21 cellular contexts compared by ENCODE assay signal in genomic region chr6:69846770-69847506, GRCh38. TPM values are rescaled to one million over a fixed set of nuclear protein-coding genes. Genes with fewer than 3 reads are reported as not detected.
DNase-seq lines count a peak whose midpoint lies in the region; ATAC-seq lines count a peak whose summit lies in the region.
"Had no signal": no experiment of that assay in that cellular context is flagged by ENCODE, and none has a peak within 500 bp of the region (broad histone marks: within the 10 kb centered on the region; RNA-seq: fewer than 3 reads in every experiment).

No MANE protein-coding gene starts in this region.

- H3K4ac ChIP-seq in mesenchymal stem cell (ENCODE audit: low read depth in 1 of 2, low read length in 2 of 2), result no peak overlapping the region

- H2BK15ac ChIP-seq in mesenchymal stem cell (ENCODE audit: low read depth, poor library complexity, severe bottlenecking), result no peak overlapping the region

- H2AFZ ChIP-seq in mesenchymal stem cell (ENCODE audit: low read depth, low read length), result no peak overlapping the region
- H2AFZ ChIP-seq: PC-9 had no signal

- no peak overlapping the region for H3K14ac ChIP-seq in mesenchymal stem cell (ENCODE audit: low read length in 2 of 2)

- no peak overlapping the region for H2AK5ac ChIP-seq in mesenchymal stem cell (ENCODE audit: low read length, severe bottlenecking)

- H3K4me1 ChIP-seq in mesenchymal stem cell (ENCODE audit: control insufficient read depth, insufficient read depth, low read depth, low read length), result no peaks in the 10 kb centered on the region
- H3K4me1 ChIP-seq: BE2C had no signal

- no peak overlapping the region for H2BK120ac ChIP-seq in mesenchymal stem cell (ENCODE audit: low read depth, low read length)

- ATAC-seq in left ventricle myocardium superior (peak; percentile 73), Right ventricle myocardium superior (ENCODE audit: poor library complexity) (no peak), HG03342 (IDR thresholded peaks at IDR 0.05; ENCODE audit: unreplicated experiment) (no peak), left cardiac atrium (no peak)
- ATAC-seq in activated CD4-positive, CD25-positive, alpha-beta regulatory T cell treated with anti-CD3 and anti-CD28 coated beads, Interleukin-2, amount 50 U/mL, for 24 hours, result no peak

- WGBS in mesenchymal stem cell, result 80% methylated on average over 3 of the region's 3 CpGs

- H4K8ac ChIP-seq in mesenchymal stem cell (ENCODE audit: low read length), result no peak overlapping the region

- H3K23ac ChIP-seq in mesenchymal stem cell (ENCODE audit: low read length in 2 of 2), result no peak overlapping the region

- no peaks in the 10 kb centered on the region for H3K27me3 ChIP-seq in mesenchymal stem cell (ENCODE audit: control insufficient read depth in 1 of 2, insufficient read depth in 1 of 2, low read length in 2 of 2)
- H3K27me3 ChIP-seq: BE2C, SJCRH30 had no signal

- peaks cover 3% of the 10 kb centered on the region for H3K9me3 ChIP-seq in mesenchymal stem cell (ENCODE audit: control insufficient read depth, low read length)
- H3K9me3 ChIP-seq: BE2C had no signal

- no peak overlapping the region for H3K27ac ChIP-seq in mesenchymal stem cell (ENCODE audit: low read length, poor library complexity, severe bottlenecking)
- H3K27ac ChIP-seq: PC-9, RWPE1, SJCRH30 had no signal

- H2BK5ac ChIP-seq in mesenchymal stem cell (ENCODE audit: low read depth, low read length, poor library complexity, severe bottlenecking), result no peak overlapping the region

- H3K18ac ChIP-seq in mesenchymal stem cell (ENCODE audit: low read depth in 1 of 2, low read length in 2 of 2), result no peak overlapping the region

- no peak overlapping the region for H2BK12ac ChIP-seq in mesenchymal stem cell (ENCODE audit: low read length in 2 of 2)

- no peaks in the 10 kb centered on the region for H3K79me1 ChIP-seq in mesenchymal stem cell (replicated peaks; ENCODE audit: low read length, poor library complexity, severe bottlenecking)

- H3K9ac ChIP-seq in mesenchymal stem cell (ENCODE audit: low read length), result no peak overlapping the region

- H4K91ac ChIP-seq in mesenchymal stem cell (ENCODE audit: low read length), result no peak overlapping the region

- intact Hi-C loops in left ventricle myocardium superior (cut with micrococcal nuclease) (no loop called here), Right ventricle myocardium superior (cut with DNase I) (no loop called here), left cardiac atrium (cut with DNase I) (no loop called here)

- H3K36me3 ChIP-seq in mesenchymal stem cell (ENCODE audit: control insufficient read depth in 1 of 2, insufficient read depth in 2 of 2, low read depth in 1 of 2, low read length in 2 of 2), result no peaks in the 10 kb centered on the region
- H3K36me3 ChIP-seq: BE2C, SJCRH30 had no signal

- H3K4me3 ChIP-seq in mesenchymal stem cell (ENCODE audit: insufficient read depth in 1 of 2, low read depth in 1 of 2, low read length in 2 of 2), result no peak overlapping the region
- H3K4me3 ChIP-seq: PC-9, SJCRH30 had no signal

- no peak for DNase-seq in left ventricle myocardium superior
- no peak for DNase-seq in Right ventricle myocardium superior
- DNase-seq in fibroblast of gingiva (ENCODE audit: low read depth), result peak; percentile 75
- peak; percentile 37 for DNase-seq in mesenchymal stem cell
- no peak for DNase-seq in NCI-H748 treated with DMSO at 0.1 percent for 48 hours (lab: John Stamatoyannopoulos, UW)
- DNase-seq in left cardiac atrium, result no peak
- DNase-seq: 8988T; BE2C; CD4-positive, CD25-positive, alpha-beta regulatory T cell; COR-L47; HCEC 1CT; NCI-H1105; NCI-H1694 treated with DMSO at 0.1 percent for 48 hours; NCI-H2107; NCI-H510A treated with DMSO at 0.1 percent for 48 hours; NCI-H82; PC-9; SJCRH30 had no signal

- no peak overlapping the region for H3K4me2 ChIP-seq in mesenchymal stem cell (ENCODE audit: low read length, poor library complexity, severe bottlenecking)
- H3K4me2 ChIP-seq: PC-9 had no signal

RNA-seq across cellular contexts. Expression of gene COL19A1, which starts 19.4 kb away (rescaled TPM):
- total RNA-seq in left ventricle myocardium superior (1.4 TPM), Right ventricle myocardium superior (2.0 TPM), left cardiac atrium (1 to 10 TPM; 1.9 to 2.5 TPM)
- polyA plus RNA-seq in mesenchymal stem cell (2013, experiment 1 of 2), result 0.81 TPM
- polyA plus RNA-seq in mesenchymal stem cell (2013, experiment 2 of 2), result 0.60 TPM
- total RNA-seq: PC-9 had no signal
- polyA plus RNA-seq: CD4-positive, CD25-positive, alpha-beta regulatory T cell had no signal

RNA-seq across cellular contexts. Expression of gene LMBRD1, which starts 50.1 kb away (rescaled TPM):
- total RNA-seq in left ventricle myocardium superior, result 49.5 TPM
- 46.3 TPM for total RNA-seq in Right ventricle myocardium superior
- 43.9 TPM for polyA plus RNA-seq in mesenchymal stem cell (2013, experiment 1 of 2)
- 45.5 TPM for polyA plus RNA-seq in mesenchymal stem cell (2013, experiment 2 of 2)
- total RNA-seq in left cardiac atrium, result 10 to 100 TPM; 38.6 to 46.2 TPM

Comparison
In these comparisons a context has a peak if more than half of its experiments do, and no peak if none do; other contexts are left out.
1. DNase-seq: peak in fibroblast of gingiva (single experiment) and mesenchymal stem cell (single experiment); none in left ventricle myocardium superior (single experiment), Right ventricle myocardium superior (single experiment), NCI-H748 treated with DMSO at 0.1 percent for 48 hours (single experiment) and left cardiac atrium (single experiment).